14 cellular contexts compared by ENCODE assay signal in genomic region chr2:231308631-231309414, GRCh38.
A peak's percentile ranks its signal among the peaks of the same experiment; 100 is the strongest.
DNase-seq lines count a peak whose midpoint lies in the region; ATAC-seq and TF ChIP-seq lines count a peak whose summit lies in the region.
"Had no signal": no experiment of that assay in that cellular context is flagged by ENCODE, and none has a peak within 500 bp of the region (broad histone marks: within the 10 kb centered on the region; RNA-seq: fewer than 3 reads in every experiment).

No MANE protein-coding gene starts in this region.

- no peaks in the 10 kb centered on the region for H3K9me3 ChIP-seq in NT2/D1 (ENCODE audit: insufficient read depth, low read length)

- no peak overlapping the region for H3K4me3 Mint-ChIP-seq in nephron progenitor cell
- H3K4me3 Mint-ChIP-seq: activated naive CD8-positive, alpha-beta T cell had no signal

- H3K36me3 Mint-ChIP-seq in nephron progenitor cell (ENCODE audit: low read depth) = peaks cover 25% of the 10 kb centered on the region

- H3K27ac ChIP-seq in substantia nigra (ENCODE audit: low read depth, low read length, poor library complexity, severe bottlenecking) = no peak overlapping the region
- H3K27ac ChIP-seq: HL-60 had no signal

- H3K4me1 ChIP-seq in NT2/D1 (ENCODE audit: insufficient read depth, insufficient read length) = peaks cover 2% of the 10 kb centered on the region

- H3K9me3 Mint-ChIP-seq in nephron progenitor cell = no peaks in the 10 kb centered on the region

- DNase-seq in ELR (ENCODE audit: low read depth) (peak; percentile 62), NT2/D1 (ENCODE audit: low read depth, low spot score) (peak; percentile 22), dermis blood vessel endothelial cell (peak; percentile 52), nephron progenitor cell (no peak), substantia nigra (lab: John Stamatoyannopoulos, UW) (no peak), NCI-H187 (lab: John Stamatoyannopoulos, UW) (no peak)
- no peak for DNase-seq in activated T-cell treated with anti-CD3 and anti-CD28 coated beads, Interleukin-2, amount 50 U/mL, for 48 hours
- DNase-seq: activated CD4-positive, alpha-beta T cell treated with anti-CD3 and anti-CD28 coated beads, Interleukin-2, amount 50 U/mL, for 4 hours; effector CD4-positive, alpha-beta T cell; hippocampal formation; NCI-H774 had no signal

- no peak overlapping the region for H3K9ac ChIP-seq in NT2/D1 (ENCODE audit: insufficient read length, low read depth)

- TF ChIP-seq CTCF in nephron progenitor cell (IDR thresholded peaks at IDR 0.05) = no peak

- no peaks in the 10 kb centered on the region for H3K27me3 ChIP-seq in NT2/D1 (ENCODE audit: insufficient read depth, insufficient read length)

- H3K36me3 ChIP-seq in NT2/D1 (ENCODE audit: insufficient read depth, insufficient read length, low read length) = no peaks in the 10 kb centered on the region

- peak overlapping the region; percentile 47 for H3K27ac Mint-ChIP-seq in nephron progenitor cell
- H3K27ac Mint-ChIP-seq: activated naive CD8-positive, alpha-beta T cell had no signal

- H3K27me3 Mint-ChIP-seq in nephron progenitor cell (ENCODE audit: low read depth, poor library complexity) = no peaks in the 10 kb centered on the region
- H3K27me3 Mint-ChIP-seq: activated naive CD8-positive, alpha-beta T cell had no signal

- ATAC-seq in HG02884 (IDR thresholded peaks at IDR 0.05; ENCODE audit: unreplicated experiment) = no peak

- H3K4me3 ChIP-seq in NT2/D1 (ENCODE audit: insufficient read length, low read depth) = no peak overlapping the region

- no peaks in the 10 kb centered on the region for H3K4me1 Mint-ChIP-seq in nephron progenitor cell

Comparison
In these comparisons a context has a peak if more than half of its experiments do, and no peak if none do; other contexts are left out.
1. DNase-seq: peak in ELR (single experiment), NT2/D1 (single experiment) and dermis blood vessel endothelial cell (single experiment); none in nephron progenitor cell (single experiment), substantia nigra (0 of 49), NCI-H187 (0 of 2) and activated T-cell treated with anti-CD3 and anti-CD28 coated beads, Interleukin-2, amount 50 U/mL, for 48 hours (0 of 2).